ENCODE assay signal across 18 cellular contexts in genomic region chr4:11585506-11585905, GRCh38.
DNase-seq lines count a peak whose midpoint lies in the region; ATAC-seq, FAIRE-seq and TF ChIP-seq lines count a peak whose summit lies in the region.
"Had no signal": no experiment of that assay in that cellular context is flagged by ENCODE, and none has a peak within 500 bp of the region (broad histone marks: within the 10 kb centered on the region; RNA-seq: fewer than 3 reads in every experiment).

No MANE protein-coding gene starts in this region.

- H3K4me3 ChIP-seq in bronchial epithelial cell (ENCODE audit: low read depth, low read length) (no peak overlapping the region), left lung (no peak overlapping the region)
- H3K4me3 ChIP-seq: Peyer's patch had no signal

- TF ChIP-seq CTCF in bronchial epithelial cell (IDR thresholded peaks at IDR 0.05; ENCODE audit: insufficient read depth, low read length, severe bottlenecking) (no peak), left lung (IDR thresholded peaks at IDR 0.05) (no peak)

- peaks cover 6% of the 10 kb centered on the region for H3K9me3 Mint-ChIP-seq in activated CD4-positive, alpha-beta T cell treated with anti-CD3 and anti-CD28 coated beads for 36 hours (ENCODE audit: low read depth)
- peaks cover 15% of the 10 kb centered on the region for H3K9me3 Mint-ChIP-seq in natural killer cell treated with Interleukin-12 subunit alpha and Interleukin-12 subunit beta and Interleukin-15 and Interleukin-18, amount 100 ng/mL, for 72 hours

- intact Hi-C loops in left lung (cut with DNase I) = no loop called here
- intact Hi-C loops in activated CD4-positive, alpha-beta T cell treated with anti-CD3 and anti-CD28 coated beads for 36 hours (cut with DNase I, micrococcal nuclease) = no loop called here

- H3K27me3 ChIP-seq in bronchial epithelial cell (ENCODE audit: control insufficient read depth, insufficient read depth, low read length) (no peaks in the 10 kb centered on the region), left lung (no peaks in the 10 kb centered on the region)
- H3K27me3 ChIP-seq: BE2C, Peyer's patch had no signal

- DNase-seq in DMS153 treated with DMSO at 0.1 percent for 48 hours (lab: John Stamatoyannopoulos, UW; ENCODE audit: unreplicated experiment) = peak; percentile 18
- DNase-seq in NCI-H2029 treated with DMSO at 0.1 percent for 48 hours (lab: John Stamatoyannopoulos, UW) = peak; percentile 75
- DNase-seq in bronchial epithelial cell (ENCODE audit: low read depth) = peak; percentile 80
- no peak for DNase-seq in left lung
- DNase-seq in activated CD4-positive, alpha-beta T cell treated with anti-CD3 and anti-CD28 coated beads for 36 hours = no peak
- DNase-seq in natural killer cell treated with Interleukin-12 subunit alpha and Interleukin-12 subunit beta and Interleukin-15 and Interleukin-18, amount 100 ng/mL, for 72 hours (ENCODE audit: low spot score) = no peak
- no peak for DNase-seq in T1000 (lab: John Stamatoyannopoulos, UW)
- DNase-seq: BE2C; cerebellar nuclear complex; HCEC 1CT; NCI-H1436; stimulated activated naive CD8-positive, alpha-beta T cell treated with anti-CD3 and anti-CD28 coated beads, Interleukin-15, Interleukin-2, amounts not matched to agents 100 U/mL and 50 U/mL, for 24 hours had no signal

- no peak overlapping the region for H3K27ac ChIP-seq in left lung
- H3K27ac ChIP-seq: Peyer's patch had no signal

- no peaks in the 10 kb centered on the region for H3K36me3 Mint-ChIP-seq in activated CD4-positive, alpha-beta T cell treated with anti-CD3 and anti-CD28 coated beads for 36 hours (ENCODE audit: low read depth)
- peaks cover 12% of the 10 kb centered on the region for H3K36me3 Mint-ChIP-seq in natural killer cell treated with Interleukin-12 subunit alpha and Interleukin-12 subunit beta and Interleukin-15 and Interleukin-18, amount 100 ng/mL, for 72 hours

- peak; percentile 94 for FAIRE-seq in bronchial epithelial cell (lab: Jason Lieb, UNC)
- FAIRE-seq: G401.6, GM18507, TTC549 had no signal

- no peaks in the 10 kb centered on the region for H3K4me1 ChIP-seq in left lung
- H3K4me1 ChIP-seq: BE2C, Peyer's patch had no signal

- H3K4me3 Mint-ChIP-seq in activated CD4-positive, alpha-beta T cell treated with anti-CD3 and anti-CD28 coated beads for 36 hours = no peak overlapping the region
- no peak overlapping the region for H3K4me3 Mint-ChIP-seq in natural killer cell treated with Interleukin-12 subunit alpha and Interleukin-12 subunit beta and Interleukin-15 and Interleukin-18, amount 100 ng/mL, for 72 hours

- peak; percentile 85 for ATAC-seq in left lung
- ATAC-seq in activated CD4-positive, alpha-beta T cell treated with anti-CD3 and anti-CD28 coated beads for 36 hours = no peak
- no peak for ATAC-seq in natural killer cell treated with Interleukin-12 subunit alpha and Interleukin-12 subunit beta and Interleukin-15 and Interleukin-18, amount 100 ng/mL, for 72 hours
- no peak for ATAC-seq in HG03095 (IDR thresholded peaks at IDR 0.05; ENCODE audit: unreplicated experiment)
- ATAC-seq: activated naive CD4-positive, alpha-beta T cell treated with anti-CD3 and anti-CD28 coated beads, Interleukin-2, amount 50 U/mL, for 72 hours; stimulated activated naive CD8-positive, alpha-beta T cell treated with anti-CD3 and anti-CD28 coated beads, Interleukin-15, Interleukin-2, amounts not matched to agents 100 U/mL and 50 U/mL, for 24 hours had no signal

- POLR2A ChIA-PET in activated CD4-positive, alpha-beta T cell treated with anti-CD3 and anti-CD28 coated beads for 36 hours (lab: Charles Lee) = no interaction called here

- H3K4me1 Mint-ChIP-seq in activated CD4-positive, alpha-beta T cell treated with anti-CD3 and anti-CD28 coated beads for 36 hours = no peaks in the 10 kb centered on the region
- no peaks in the 10 kb centered on the region for H3K4me1 Mint-ChIP-seq in natural killer cell treated with Interleukin-12 subunit alpha and Interleukin-12 subunit beta and Interleukin-15 and Interleukin-18, amount 100 ng/mL, for 72 hours (ENCODE audit: low read depth in 2 of 2)

- CTCF ChIA-PET in activated CD4-positive, alpha-beta T cell treated with anti-CD3 and anti-CD28 coated beads for 36 hours (lab: Charles Lee) = no interaction called here

- H3K36me3 ChIP-seq in bronchial epithelial cell (ENCODE audit: control insufficient read depth, insufficient read depth, low read length) (no peaks in the 10 kb centered on the region), left lung (no peaks in the 10 kb centered on the region)
- H3K36me3 ChIP-seq: BE2C, Peyer's patch had no signal

- H3K27me3 Mint-ChIP-seq in activated CD4-positive, alpha-beta T cell treated with anti-CD3 and anti-CD28 coated beads for 36 hours = peaks cover 3% of the 10 kb centered on the region
- H3K27me3 Mint-ChIP-seq in natural killer cell treated with Interleukin-12 subunit alpha and Interleukin-12 subunit beta and Interleukin-15 and Interleukin-18, amount 100 ng/mL, for 72 hours = peaks cover 6 to 7% of the 10 kb centered on the region in 2 donors

- H3K9me3 ChIP-seq in left lung = peaks cover 0 to 11% of the 10 kb centered on the region in 2 donors
- H3K9me3 ChIP-seq: BE2C, Peyer's patch had no signal

- no peak overlapping the region for H3K27ac Mint-ChIP-seq in activated CD4-positive, alpha-beta T cell treated with anti-CD3 and anti-CD28 coated beads for 36 hours
- H3K27ac Mint-ChIP-seq in natural killer cell treated with Interleukin-12 subunit alpha and Interleukin-12 subunit beta and Interleukin-15 and Interleukin-18, amount 100 ng/mL, for 72 hours = no peak overlapping the region
- H3K27ac Mint-ChIP-seq: activated naive CD4-positive, alpha-beta T cell treated with anti-CD3 and anti-CD28 coated beads, Interleukin-2, amount 50 U/mL, for 72 hours had no signal

Comparison
In these comparisons a context has a peak if more than half of its experiments do, and no peak if none do; other contexts are left out.
1. DNase-seq: peak in DMS153 treated with DMSO at 0.1 percent for 48 hours (single experiment), NCI-H2029 treated with DMSO at 0.1 percent for 48 hours (single experiment) and bronchial epithelial cell (single experiment); none in left lung (0 of 2), activated CD4-positive, alpha-beta T cell treated with anti-CD3 and anti-CD28 coated beads for 36 hours (single experiment), natural killer cell treated with Interleukin-12 subunit alpha and Interleukin-12 subunit beta and Interleukin-15 and Interleukin-18, amount 100 ng/mL, for 72 hours (single experiment) and T1000 (single experiment).